In the genomic region with DNA sequence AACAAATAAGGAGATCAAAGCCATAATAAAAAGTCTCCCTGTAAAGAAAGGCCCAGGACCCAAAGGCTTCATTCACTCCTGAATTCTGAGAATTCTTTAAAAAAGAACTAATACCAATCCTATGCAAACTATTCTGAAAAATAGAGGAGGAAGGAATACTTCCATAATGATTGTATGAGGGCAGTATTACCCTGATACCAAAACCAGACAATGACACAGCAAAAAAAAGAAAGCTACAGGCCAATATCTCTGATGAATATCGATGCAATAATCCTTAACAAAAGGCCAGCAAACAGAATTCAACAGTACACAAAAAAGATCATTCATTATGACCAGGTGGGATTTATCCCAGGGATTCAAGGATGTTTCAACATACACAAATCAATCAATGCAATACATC, we compare ENCODE assay signal across 28 cellular contexts.
"Had no signal": no experiment of that assay in that cellular context is flagged by ENCODE, and none has a peak within 500 bp of the region (broad histone marks: within the 10 kb centered on the region; RNA-seq: fewer than 3 reads in every experiment).

No MANE protein-coding gene starts in this region.

- H3K27me3 Mint-ChIP-seq: naive B cell had no signal

- DNase-seq: dermis blood vessel endothelial cell; dorsolateral prefrontal cortex; effector CD4-positive, alpha-beta T cell; effector memory CD4-positive, alpha-beta T cell; endodermal cell; erythroblast; esophagus squamous epithelium; foreskin fibroblast; foreskin melanocyte; gastrocnemius medialis; glutamatergic neuron; head of caudate nucleus; heart right ventricle; hippocampal formation; left cardiac atrium; left lung; left ventricle myocardium superior; lower lobe of right lung; mesenchymal stem cell; mucosa of descending colon; naive B cell had no signal

- H3K4me1 ChIP-seq: esophagus squamous epithelium, gastrocnemius medialis, heart right ventricle, left lung, lower lobe of right lung had no signal

- FAIRE-seq: colon, islet of Langerhans, keratinocyte had no signal

- H3K4me3 Mint-ChIP-seq: endodermal cell, mesothelial cell of epicardium, naive B cell had no signal

- H3K4me1 Mint-ChIP-seq: endodermal cell, mesothelial cell of epicardium, naive B cell had no signal

- H3K9me3 ChIP-seq: gastrocnemius medialis, lower lobe of right lung had no signal

- H3K27ac Mint-ChIP-seq: endodermal cell, mesothelial cell of epicardium, naive B cell had no signal

- H3K27ac ChIP-seq: coronary artery, dorsolateral prefrontal cortex, epithelial cell of prostate, esophagus squamous epithelium, gastrocnemius medialis, heart right ventricle, left lung, lower lobe of right lung had no signal

- ATAC-seq: esophagus mucosa, gastrocnemius medialis, heart right ventricle, left cardiac atrium, left lung, left ventricle myocardium superior, lower lobe of right lung, mucosa of descending colon had no signal

- H3K27me3 ChIP-seq: dorsolateral prefrontal cortex, esophagus squamous epithelium, gastrocnemius medialis, heart right ventricle, left lung had no signal

- H3K36me3 ChIP-seq: esophagus squamous epithelium, gastrocnemius medialis, heart right ventricle, left lung, lower lobe of right lung had no signal

- H3K4me3 ChIP-seq: coronary artery, dorsolateral prefrontal cortex, esophagus squamous epithelium, gastrocnemius medialis, heart right ventricle, left lung, lower lobe of right lung, mucosa of descending colon had no signal

- H3K36me3 Mint-ChIP-seq: naive B cell had no signal
